ENCODE assay signal across 2 cellular contexts in genomic region chr13:113371706-113372105, GRCh38. TPM values are rescaled to one million over a fixed set of nuclear protein-coding genes. Genes with fewer than 3 reads are reported as not detected.
"Had no signal": no experiment of that assay in that cellular context is flagged by ENCODE, and none has a peak within 500 bp of the region (broad histone marks: within the 10 kb centered on the region; RNA-seq: fewer than 3 reads in every experiment).

No MANE protein-coding gene starts in this region.

RNA-seq across cellular contexts. Expression of gene GRTP1, which starts 7.8 kb away (rescaled TPM):
- total RNA-seq: activated CD4-positive, alpha-beta T cell treated with anti-CD3 and anti-CD28 coated beads, Interleukin-2, amount 10 ng/mL, durations not matched to agents 24 days and 14 days; activated CD8-positive, alpha-beta T cell treated with anti-CD3 and anti-CD28 coated beads, Interleukin-2, amount 10 ng/mL, durations not matched to agents 7 days and 5 days had no signal
